In genomic region chr18:79682896-79683625, GRCh38 we compare ENCODE assay signal across 12 cellular contexts. TPM values are rescaled to one million over a fixed set of nuclear protein-coding genes. Genes with fewer than 3 reads are reported as not detected.
DNase-seq lines count a peak whose midpoint lies in the region; ATAC-seq and TF ChIP-seq lines count a peak whose summit lies in the region.
"Had no signal": no experiment of that assay in that cellular context is flagged by ENCODE, and none has a peak within 500 bp of the region (broad histone marks: within the 10 kb centered on the region; RNA-seq: fewer than 3 reads in every experiment).

No MANE protein-coding gene starts in this region.

- no peaks in the 10 kb centered on the region for H3K9me3 Mint-ChIP-seq in GM23338
- H3K9me3 Mint-ChIP-seq in activated naive CD4-positive, alpha-beta T cell treated with anti-CD3 and anti-CD28 coated beads, Interleukin-2, amount 50 U/mL, for 24 hours = no peaks in the 10 kb centered on the region
- no peaks in the 10 kb centered on the region for H3K9me3 Mint-ChIP-seq in progenitor cell of endocrine pancreas (ENCODE audit: low read depth)

- no peaks in the 10 kb centered on the region for H3K9me3 ChIP-seq in ascending aorta
- H3K9me3 ChIP-seq: pancreas had no signal

- H3K4me1 ChIP-seq in GM23338 (ENCODE audit: insufficient read depth) = peaks cover 5% of the 10 kb centered on the region
- peaks cover 2 to 14% of the 10 kb centered on the region in 2 donors for H3K4me1 ChIP-seq in ascending aorta

- H3K4me3 ChIP-seq in GM23338 (no peak overlapping the region), ascending aorta (no peak overlapping the region)
- H3K4me3 ChIP-seq: pancreas had no signal

- H3K27me3 Mint-ChIP-seq in GM23338 (ENCODE audit: insufficient read depth, low read depth, poor library complexity) (peaks cover 10% of the 10 kb centered on the region), progenitor cell of endocrine pancreas (no peaks in the 10 kb centered on the region)
- H3K27me3 Mint-ChIP-seq in activated naive CD4-positive, alpha-beta T cell treated with anti-CD3 and anti-CD28 coated beads, Interleukin-2, amount 50 U/mL, for 24 hours = no peaks in the 10 kb centered on the region

- H3K27ac Mint-ChIP-seq in GM23338 (peak overlapping the region; percentile 17; the same call in 1 of the 2 replicates), progenitor cell of endocrine pancreas (no peak overlapping the region)
- H3K27ac Mint-ChIP-seq in activated naive CD4-positive, alpha-beta T cell treated with anti-CD3 and anti-CD28 coated beads, Interleukin-2, amount 50 U/mL, for 24 hours = peak overlapping the region; percentile 91

- H3K79me2 ChIP-seq in GM23338 (replicated peaks; ENCODE audit: insufficient read depth) = peaks cover 74% of the 10 kb centered on the region

- no peaks in the 10 kb centered on the region; the same call in 1 of the 2 replicates for H3F3A ChIP-seq in GM23338 (replicated peaks; ENCODE audit: low read depth)

- H3K4me3 Mint-ChIP-seq in GM23338 (peak overlapping the region; percentile 12; the same call in 1 of the 3 replicates), progenitor cell of endocrine pancreas (ENCODE audit: low read depth) (peak overlapping the region; percentile 55)
- peak overlapping the region; percentile 89 for H3K4me3 Mint-ChIP-seq in activated naive CD4-positive, alpha-beta T cell treated with anti-CD3 and anti-CD28 coated beads, Interleukin-2, amount 50 U/mL, for 24 hours

- H3K36me3 ChIP-seq in GM23338 (ENCODE audit: insufficient read depth) = no peaks in the 10 kb centered on the region
- peaks cover 0 to 6% of the 10 kb centered on the region in 2 donors for H3K36me3 ChIP-seq in ascending aorta
- H3K36me3 ChIP-seq: brain microvascular endothelial cell, pancreas had no signal

- H3K27ac ChIP-seq in GM23338 (ENCODE audit: low read depth) (no peak overlapping the region), ascending aorta (no peak overlapping the region)
- H3K27ac ChIP-seq: brain microvascular endothelial cell, pancreas, WERI-Rb-1 had no signal

- ATAC-seq in GM23338 = no peak
- ATAC-seq in GM21447 (IDR thresholded peaks at IDR 0.05; ENCODE audit: unreplicated experiment) = no peak
- no peak for ATAC-seq in GM21423 (IDR thresholded peaks at IDR 0.05; ENCODE audit: unreplicated experiment)
- ATAC-seq: pancreas had no signal

- H3K4me1 Mint-ChIP-seq in GM23338 = peaks cover 21% of the 10 kb centered on the region
- H3K4me1 Mint-ChIP-seq in activated naive CD4-positive, alpha-beta T cell treated with anti-CD3 and anti-CD28 coated beads, Interleukin-2, amount 50 U/mL, for 24 hours = peaks cover 68% of the 10 kb centered on the region
- peaks cover 30% of the 10 kb centered on the region for H3K4me1 Mint-ChIP-seq in progenitor cell of endocrine pancreas (ENCODE audit: low read depth)

- H3K27me3 ChIP-seq in GM23338 (ENCODE audit: insufficient read depth) (no peaks in the 10 kb centered on the region), ascending aorta (no peaks in the 10 kb centered on the region)
- H3K27me3 ChIP-seq: brain microvascular endothelial cell, pancreas had no signal

- intact Hi-C loops in ascending aorta (cut with DNase I) = loop anchor here (5.0 kb wide), 1 partner anchor 269 kb away; the partner anchor contains the start of gene SLC66A2

- no peak for TF ChIP-seq CTCF in GM23338 (conservative IDR thresholded peaks at IDR 0.05; ENCODE audit: low read depth in 2 of 2)
- no peak for TF ChIP-seq CTCF in progenitor cell of endocrine pancreas (IDR thresholded peaks at IDR 0.05; ENCODE audit: unreplicated experiment)
- no peak for TF ChIP-seq CTCF in ascending aorta (IDR thresholded peaks at IDR 0.05)

- no peak for DNase-seq in GM23338 (ENCODE audit: low spot score)
- peak; percentile 83 for DNase-seq in OCI-M1 (lab: John Stamatoyannopoulos, UW)
- no peak for DNase-seq in progenitor cell of endocrine pancreas (ENCODE audit: low spot score, unreplicated experiment)
- no peak for DNase-seq in LoVo (ENCODE audit: low spot score)
- DNase-seq in ascending aorta (ENCODE audit: low spot score in 2 of 2) = no peak
- DNase-seq: brain microvascular endothelial cell, MM.1S, pancreas, WERI-Rb-1 had no signal

- H2AFZ ChIP-seq in GM23338 = no peak overlapping the region

- H3K4me2 ChIP-seq in GM23338 = no peak overlapping the region

- peaks cover 30% of the 10 kb centered on the region for H4K20me1 ChIP-seq in GM23338 (replicated peaks; ENCODE audit: insufficient read depth)

- H3K36me3 Mint-ChIP-seq in GM23338 (ENCODE audit: low read depth) = peaks cover 8% of the 10 kb centered on the region; the same call in 1 of the 3 replicates
- H3K36me3 Mint-ChIP-seq in activated naive CD4-positive, alpha-beta T cell treated with anti-CD3 and anti-CD28 coated beads, Interleukin-2, amount 50 U/mL, for 24 hours = peaks cover 3% of the 10 kb centered on the region
- H3K36me3 Mint-ChIP-seq in progenitor cell of endocrine pancreas (ENCODE audit: insufficient read depth) = peaks cover 1% of the 10 kb centered on the region

- H3K9me2 ChIP-seq in GM23338 (ENCODE audit: insufficient read depth) = no peaks in the 10 kb centered on the region

TF ChIP-seq in GM23338, 12 proteins besides CTCF, POLR2A, EP300 and RAD21 (continues in another document):
- TF ChIP-seq EZH2phosphoT487 (IDR thresholded peaks at IDR 0.05; ENCODE audit: unreplicated experiment) = no peak
- TF ChIP-seq, protein P1, sequence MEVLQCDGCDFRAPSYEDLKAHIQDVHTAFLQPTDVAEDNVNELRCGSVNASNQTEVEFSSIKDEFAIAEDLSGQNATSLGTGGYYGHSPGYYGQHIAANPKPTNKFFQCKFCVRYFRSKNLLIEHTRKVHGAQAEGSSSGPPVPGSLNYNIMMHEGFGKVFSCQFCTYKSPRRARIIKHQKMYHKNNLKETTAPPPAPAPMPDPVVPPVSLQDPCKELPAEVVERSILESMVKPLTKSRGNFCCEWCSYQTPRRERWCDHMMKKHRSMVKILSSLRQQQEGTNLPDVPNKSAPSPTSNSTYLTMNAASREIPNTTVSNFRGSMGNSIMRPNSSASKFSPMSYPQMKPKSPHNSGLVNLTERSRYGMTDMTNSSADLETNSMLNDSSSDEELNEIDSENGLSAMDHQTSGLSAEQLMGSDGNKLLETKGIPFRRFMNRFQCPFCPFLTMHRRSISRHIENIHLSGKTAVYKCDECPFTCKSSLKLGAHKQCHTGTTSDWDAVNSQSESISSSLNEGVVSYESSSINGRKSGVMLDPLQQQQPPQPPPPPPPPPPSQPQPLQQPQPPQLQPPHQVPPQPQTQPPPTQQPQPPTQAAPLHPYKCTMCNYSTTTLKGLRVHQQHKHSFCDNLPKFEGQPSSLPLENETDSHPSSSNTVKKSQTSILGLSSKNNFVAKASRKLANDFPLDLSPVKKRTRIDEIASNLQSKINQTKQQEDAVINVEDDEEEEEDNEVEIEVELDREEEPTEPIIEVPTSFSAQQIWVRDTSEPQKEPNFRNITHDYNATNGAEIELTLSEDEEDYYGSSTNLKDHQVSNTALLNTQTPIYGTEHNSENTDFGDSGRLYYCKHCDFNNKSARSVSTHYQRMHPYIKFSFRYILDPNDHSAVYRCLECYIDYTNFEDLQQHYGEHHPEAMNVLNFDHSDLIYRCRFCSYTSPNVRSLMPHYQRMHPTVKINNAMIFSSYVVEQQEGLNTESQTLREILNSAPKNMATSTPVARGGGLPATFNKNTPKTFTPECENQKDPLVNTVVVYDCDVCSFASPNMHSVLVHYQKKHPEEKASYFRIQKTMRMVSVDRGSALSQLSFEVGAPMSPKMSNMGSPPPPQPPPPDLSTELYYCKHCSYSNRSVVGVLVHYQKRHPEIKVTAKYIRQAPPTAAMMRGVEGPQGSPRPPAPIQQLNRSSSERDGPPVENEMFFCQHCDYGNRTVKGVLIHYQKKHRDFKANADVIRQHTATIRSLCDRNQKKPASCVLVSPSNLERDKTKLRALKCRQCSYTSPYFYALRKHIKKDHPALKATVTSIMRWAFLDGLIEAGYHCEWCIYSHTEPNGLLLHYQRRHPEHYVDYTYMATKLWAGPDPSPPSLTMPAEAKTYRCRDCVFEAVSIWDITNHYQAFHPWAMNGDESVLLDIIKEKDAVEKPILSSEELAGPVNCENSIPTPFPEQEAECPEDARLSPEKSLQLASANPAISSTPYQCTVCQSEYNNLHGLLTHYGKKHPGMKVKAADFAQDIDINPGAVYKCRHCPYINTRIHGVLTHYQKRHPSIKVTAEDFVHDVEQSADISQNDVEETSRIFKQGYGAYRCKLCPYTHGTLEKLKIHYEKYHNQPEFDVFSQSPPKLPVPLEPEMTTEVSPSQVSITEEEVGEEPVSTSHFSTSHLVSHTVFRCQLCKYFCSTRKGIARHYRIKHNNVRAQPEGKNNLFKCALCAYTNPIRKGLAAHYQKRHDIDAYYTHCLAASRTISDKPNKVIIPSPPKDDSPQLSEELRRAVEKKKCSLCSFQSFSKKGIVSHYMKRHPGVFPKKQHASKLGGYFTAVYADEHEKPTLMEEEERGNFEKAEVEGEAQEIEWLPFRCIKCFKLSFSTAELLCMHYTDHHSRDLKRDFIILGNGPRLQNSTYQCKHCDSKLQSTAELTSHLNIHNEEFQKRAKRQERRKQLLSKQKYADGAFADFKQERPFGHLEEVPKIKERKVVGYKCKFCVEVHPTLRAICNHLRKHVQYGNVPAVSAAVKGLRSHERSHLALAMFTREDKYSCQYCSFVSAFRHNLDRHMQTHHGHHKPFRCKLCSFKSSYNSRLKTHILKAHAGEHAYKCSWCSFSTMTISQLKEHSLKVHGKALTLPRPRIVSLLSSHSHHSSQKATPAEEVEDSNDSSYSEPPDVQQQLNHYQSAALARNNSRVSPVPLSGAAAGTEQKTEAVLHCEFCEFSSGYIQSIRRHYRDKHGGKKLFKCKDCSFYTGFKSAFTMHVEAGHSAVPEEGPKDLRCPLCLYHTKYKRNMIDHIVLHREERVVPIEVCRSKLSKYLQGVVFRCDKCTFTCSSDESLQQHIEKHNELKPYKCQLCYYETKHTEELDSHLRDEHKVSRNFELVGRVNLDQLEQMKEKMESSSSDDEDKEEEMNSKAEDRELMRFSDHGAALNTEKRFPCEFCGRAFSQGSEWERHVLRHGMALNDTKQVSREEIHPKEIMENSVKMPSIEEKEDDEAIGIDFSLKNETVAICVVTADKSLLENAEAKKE (CRISPR knock-in tag; IDR thresholded peaks at IDR 0.05) = no peak
- no peak for TF ChIP-seq ZNF331 (CRISPR knock-in tag; IDR thresholded peaks at IDR 0.05; ENCODE audit: low read depth)
- TF ChIP-seq CREB1 (CRISPR knock-in tag; IDR thresholded peaks at IDR 0.05; ENCODE audit: low read depth) = no peak
- no peak for TF ChIP-seq JUNB (IDR thresholded peaks at IDR 0.05; ENCODE audit: unreplicated experiment)

RNA-seq across cellular contexts. Expression of gene CTDP1, which starts 3.5 kb away (rescaled TPM):
- 37.2 and 51.6 TPM in 2 replicates for total RNA-seq in GM23338 (2014; rRNA removed; shearing (Covaris generic))
- polyA plus RNA-seq in GM23338 (2016; fragmentation: Nextera tagmentation; extraction: Ambion mirVana) = 9.4 and 9.9 TPM in 2 replicates
- total RNA-seq in progenitor cell of endocrine pancreas (23.9 and 24.9 TPM in 2 replicates), ascending aorta (31.7 TPM)

Comparison
In these comparisons a context has a peak if more than half of its experiments do, and no peak if none do; other contexts are left out.
1. H3K4me3 Mint-ChIP-seq: peak in every context shown above with its lines; median percentile 89 in activated naive CD4-positive, alpha-beta T cell treated with anti-CD3 and anti-CD28 coated beads, Interleukin-2, amount 50 U/mL, for 24 hours; 55 in progenitor cell of endocrine pancreas; 12 in GM23338.